25 cellular contexts compared by ENCODE assay signal in the genomic region with DNA sequence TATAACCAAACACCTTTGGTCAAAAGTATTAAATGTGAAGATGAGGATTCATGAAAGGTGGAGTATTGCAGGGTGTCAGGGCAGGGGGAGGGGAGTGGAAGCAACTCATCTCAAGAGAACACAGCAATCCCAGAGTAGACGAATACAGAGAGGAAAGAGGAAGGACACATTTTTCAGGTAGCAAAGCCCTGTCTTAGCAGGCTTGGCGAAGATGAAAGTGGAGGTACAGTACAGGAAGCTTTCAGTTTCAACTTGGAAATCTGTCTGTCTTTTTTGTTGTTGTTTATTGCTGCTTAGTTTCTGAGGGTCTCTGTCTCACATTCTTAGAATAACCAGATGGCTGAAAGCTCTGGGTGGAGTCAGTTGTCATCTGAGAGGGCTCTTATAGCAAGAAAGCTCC.
"Had no signal": no experiment of that assay in that cellular context is flagged by ENCODE, and none has a peak within 500 bp of the region (broad histone marks: within the 10 kb centered on the region; RNA-seq: fewer than 3 reads in every experiment).

No MANE protein-coding gene starts in this region.

- FAIRE-seq: colon, endothelial cell of umbilical vein, frontal cortex had no signal

- H3K4me3 ChIP-seq: breast epithelium, hepatocyte, left ventricle myocardium inferior, testis, upper lobe of left lung had no signal

- H3K4me1 ChIP-seq: breast epithelium, left ventricle myocardium inferior, testis, upper lobe of left lung had no signal

- H3K27ac ChIP-seq: breast epithelium, hepatocyte, left ventricle myocardium inferior, testis, upper lobe of left lung had no signal

- H3K36me3 ChIP-seq: breast epithelium, left ventricle myocardium inferior, upper lobe of left lung had no signal

- H3K27me3 Mint-ChIP-seq: activated naive CD8-positive, alpha-beta T cell treated with anti-CD3 and anti-CD28 coated beads, Interleukin-2, amount 10 ng/mL, durations not matched to agents 7 days and 5 days; activated T-cell treated with anti-CD3 and anti-CD28 coated beads, Interleukin-2, amount 50 U/mL, for 24 hours; activated T-helper 17 cell treated with anti-CD3 and anti-CD28 coated beads, Interleukin-2, amount 50 U/mL, for 72 hours; central memory CD8-positive, alpha-beta T cell; progenitor cell of endocrine pancreas had no signal

- H3K4me1 Mint-ChIP-seq: activated naive CD8-positive, alpha-beta T cell treated with anti-CD3 and anti-CD28 coated beads, Interleukin-2, amount 10 ng/mL, durations not matched to agents 7 days and 5 days; activated T-helper 17 cell treated with anti-CD3 and anti-CD28 coated beads, Interleukin-2, amount 50 U/mL, for 72 hours; central memory CD8-positive, alpha-beta T cell; mesothelial cell of epicardium; natural killer cell had no signal

- H3K27me3 ChIP-seq: breast epithelium, hepatocyte, testis, upper lobe of left lung had no signal

- H3K79me2 ChIP-seq: hepatocyte had no signal

- H3K9me3 ChIP-seq: testis, upper lobe of left lung had no signal

- H3K27ac Mint-ChIP-seq: activated naive CD8-positive, alpha-beta T cell treated with anti-CD3 and anti-CD28 coated beads, Interleukin-2, amount 10 ng/mL, durations not matched to agents 7 days and 5 days; activated T-cell treated with anti-CD3 and anti-CD28 coated beads, Interleukin-2, amount 50 U/mL, for 24 hours; activated T-helper 17 cell treated with anti-CD3 and anti-CD28 coated beads, Interleukin-2, amount 50 U/mL, for 72 hours; mesothelial cell of epicardium; natural killer cell; progenitor cell of endocrine pancreas; WTC11 had no signal

- H3K4me3 Mint-ChIP-seq: activated naive CD8-positive, alpha-beta T cell treated with anti-CD3 and anti-CD28 coated beads, Interleukin-2, amount 10 ng/mL, durations not matched to agents 7 days and 5 days; activated T-cell treated with anti-CD3 and anti-CD28 coated beads, Interleukin-2, amount 50 U/mL, for 24 hours; activated T-helper 17 cell treated with anti-CD3 and anti-CD28 coated beads, Interleukin-2, amount 50 U/mL, for 72 hours; central memory CD8-positive, alpha-beta T cell; mesothelial cell of epicardium; natural killer cell; WTC11 had no signal

- ATAC-seq: activated T-helper 17 cell treated with anti-CD3 and anti-CD28 coated beads, Interleukin-2, amount 50 U/mL, for 72 hours; esophagus mucosa; natural killer cell; WTC11 had no signal

- DNase-seq: activated naive CD4-positive, alpha-beta T cell treated with Interleukin-2 at 50 U/mL for 16 hours; activated naive CD8-positive, alpha-beta T cell treated with anti-CD3 and anti-CD28 coated beads, Interleukin-2, amount 10 ng/mL, durations not matched to agents 7 days and 5 days; activated T-cell treated with anti-CD3 and anti-CD28 coated beads, Interleukin-2, amount 50 U/mL, for 24 hours; amniotic stem cell; effector memory CD4-positive, alpha-beta T cell; glutamatergic neuron; left ventricle myocardium inferior; natural killer cell; retina; stimulated activated CD4-positive, alpha-beta T cell treated with anti-CD3 and anti-CD28 coated beads, Interleukin-4, amount 100 ng/mL, for 1 hour; stimulated activated naive CD4-positive, alpha-beta T cell; T1000; testis; upper lobe of left lung had no signal

- H3K4me2 ChIP-seq: hepatocyte had no signal

- H3K9me3 Mint-ChIP-seq: activated T-cell treated with anti-CD3 and anti-CD28 coated beads, Interleukin-2, amount 50 U/mL, for 24 hours; activated T-helper 17 cell treated with anti-CD3 and anti-CD28 coated beads, Interleukin-2, amount 50 U/mL, for 72 hours; central memory CD8-positive, alpha-beta T cell had no signal

- H3K36me3 Mint-ChIP-seq: activated naive CD8-positive, alpha-beta T cell treated with anti-CD3 and anti-CD28 coated beads, Interleukin-2, amount 10 ng/mL, durations not matched to agents 7 days and 5 days; mesothelial cell of epicardium; natural killer cell; WTC11 had no signal

- H2AFZ ChIP-seq: hepatocyte had no signal
